13 cellular contexts compared by ENCODE assay signal in genomic region chr9:27701664-27702063, GRCh38.
DNase-seq lines count a peak whose midpoint lies in the region; ATAC-seq, FAIRE-seq and TF ChIP-seq lines count a peak whose summit lies in the region.
"Had no signal": no experiment of that assay in that cellular context is flagged by ENCODE, and none has a peak within 500 bp of the region (broad histone marks: within the 10 kb centered on the region; RNA-seq: fewer than 3 reads in every experiment).

No MANE protein-coding gene starts in this region.

- TF ChIP-seq CTCF in ascending aorta (IDR thresholded peaks at IDR 0.05) = no peak

- intact Hi-C loops in Right ventricle myocardium superior (cut with DNase I) = no loop called here
- intact Hi-C loops in cardiac septum (cut with DNase I) = no loop called here
- intact Hi-C loops in ascending aorta (cut with DNase I) = no loop called here

- DNase-seq in Right ventricle myocardium superior (peak; percentile 37), cardiac septum (ENCODE audit: low spot score) (no peak), ascending aorta (ENCODE audit: low spot score in 2 of 2) (peak; percentile 11 to 68), medulla oblongata (ENCODE audit: extremely low spot score) (peak; percentile 15), urothelium cell line (ENCODE audit: low spot score) (peak; percentile 48), T-helper 1 cell (no peak), C1 segment of cervical spinal cord (lab: John Stamatoyannopoulos, UW) (no peak)
- DNase-seq in central memory CD4-positive, alpha-beta T cell = no peak
- DNase-seq: DND-41, IMR-90 had no signal

- no peak overlapping the region for H3K27ac ChIP-seq in ascending aorta

- no peaks in the 10 kb centered on the region for H3K9me3 ChIP-seq in ascending aorta

- peak; percentile 89 for FAIRE-seq in urothelium cell line (lab: Jason Lieb, UNC)
- FAIRE-seq: astrocyte, RCC 7860, TTC549 had no signal

- H3K36me3 ChIP-seq in ascending aorta = no peaks in the 10 kb centered on the region

- H3K4me3 ChIP-seq in ascending aorta = no peak overlapping the region

- H3K27me3 ChIP-seq in ascending aorta = no peaks in the 10 kb centered on the region

- ATAC-seq in Right ventricle myocardium superior (ENCODE audit: poor library complexity) = peak; percentile 93

- H3K4me1 ChIP-seq in ascending aorta = no peaks in the 10 kb centered on the region

Comparison
In these comparisons a context has a peak if more than half of its experiments do, and no peak if none do; other contexts are left out.
1. DNase-seq: peak in Right ventricle myocardium superior (single experiment), ascending aorta (2 of 2), medulla oblongata (single experiment) and urothelium cell line (single experiment); none in cardiac septum (single experiment), T-helper 1 cell (0 of 5), central memory CD4-positive, alpha-beta T cell (single experiment) and C1 segment of cervical spinal cord (0 of 14).